In genomic region chr14:96507723-96508122, GRCh38 we compare ENCODE assay signal across 18 cellular contexts.
"Had no signal": no experiment of that assay in that cellular context is flagged by ENCODE, and none has a peak within 500 bp of the region (broad histone marks: within the 10 kb centered on the region; RNA-seq: fewer than 3 reads in every experiment).

No MANE protein-coding gene starts in this region.

- H3K27me3 Mint-ChIP-seq: activated CD8-positive, alpha-beta memory T cell treated with anti-CD3 and anti-CD28 coated beads, Interleukin-2, amount 10 ng/mL, durations not matched to agents 7 days and 5 days had no signal

- H3K9me3 Mint-ChIP-seq: endodermal cell had no signal

- DNase-seq: activated CD4-positive, alpha-beta T cell treated with anti-CD3 and anti-CD28 coated beads, Interleukin-2, amount 50 U/mL, for 1 hour; activated CD4-positive, CD25-positive, alpha-beta regulatory T cell; activated CD8-positive, alpha-beta memory T cell treated with anti-CD3 and anti-CD28 coated beads, Interleukin-2, amount 10 ng/mL, durations not matched to agents 7 days and 5 days; activated naive CD4-positive, alpha-beta T cell treated with Interleukin-2 at 50 U/mL for 16 hours; body of pancreas; cerebellar nuclear complex; dermis blood vessel endothelial cell; endodermal cell; erythroblast; hypothalamus; lower lobe of right lung; sigmoid colon; stimulated activated CD4-positive, alpha-beta T cell treated with anti-CD3 and anti-CD28 coated beads, Interleukin-2, amount 100 ng/mL, for 24 hours; stimulated activated naive CD4-positive, alpha-beta T cell treated with Interleukin-2 at 50 U/mL for 16 hours; T-helper 2 cell; upper lobe of left lung had no signal

- H3K9me3 ChIP-seq: body of pancreas, lower lobe of right lung, sigmoid colon, suprapubic skin, upper lobe of left lung had no signal

- H3K36me3 ChIP-seq: lower lobe of right lung, sigmoid colon, suprapubic skin, upper lobe of left lung had no signal

- H3K4me3 Mint-ChIP-seq: activated CD8-positive, alpha-beta memory T cell treated with anti-CD3 and anti-CD28 coated beads, Interleukin-2, amount 10 ng/mL, durations not matched to agents 7 days and 5 days; endodermal cell had no signal

- H3K4me3 ChIP-seq: body of pancreas, lower lobe of right lung, sigmoid colon, suprapubic skin, upper lobe of left lung had no signal

- ATAC-seq: activated CD8-positive, alpha-beta memory T cell treated with anti-CD3 and anti-CD28 coated beads, Interleukin-2, amount 10 ng/mL, durations not matched to agents 7 days and 5 days; body of pancreas; lower lobe of right lung; SK-N-SH treated with all-trans-retinoic acid at 6 μM for 48 hours had no signal

- H3K27me3 ChIP-seq: body of pancreas, sigmoid colon, suprapubic skin, upper lobe of left lung had no signal

- H3K27ac ChIP-seq: body of pancreas, lower lobe of right lung, suprapubic skin, upper lobe of left lung had no signal
